31 cellular contexts compared by ENCODE assay signal in genomic region chr11:116813170-116813569, GRCh38. TPM values are rescaled to one million over a fixed set of nuclear protein-coding genes. Genes with fewer than 3 reads are reported as not detected.
"Had no signal": no experiment of that assay in that cellular context is flagged by ENCODE, and none has a peak within 500 bp of the region (broad histone marks: within the 10 kb centered on the region; RNA-seq: fewer than 3 reads in every experiment).

No MANE protein-coding gene starts in this region.

- H3K36me3 ChIP-seq: adrenal gland, breast epithelium, MG63, SJSA1 had no signal

- H3K4me3 ChIP-seq: adrenal gland, breast epithelium, MG63, SJSA1 had no signal

- H3K27ac ChIP-seq: adrenal gland, breast epithelium, RWPE1, SJSA1 had no signal

- H3K9me3 Mint-ChIP-seq: activated naive CD4-positive, alpha-beta T cell treated with anti-CD3 and anti-CD28 coated beads for 36 hours; activated naive CD8-positive, alpha-beta T cell treated with anti-CD3 and anti-CD28 coated beads, Interleukin-2, amount 10 ng/mL, durations not matched to agents 7 days and 5 days; activated T-cell treated with anti-CD3 and anti-CD28 coated beads, Interleukin-2, amount 50 U/mL, for 24 hours; activated T-helper 1 cell treated with anti-CD3 and anti-CD28 coated beads, Interleukin-12 subunit alpha, Interleukin-12 subunit beta, Interleukin-2, Interleukin-4 antibody, amounts not matched to agents 30 ng/mL and 10 ng/mL and 1 ng/mL, durations not matched to agents 14 hours and 24 hours and 36 hours; T-helper 2 cell treated with Interferon-gamma antibody and Interleukin-4, amounts not matched to agents 5 μg/mL and 100 μg/mL, for 36 hours had no signal

- DNase-seq: activated CD4-positive, alpha-beta T cell treated with anti-CD3 and anti-CD28 coated beads for 4 hours; activated CD4-positive, alpha-beta T cell treated with anti-CD3 and anti-CD28 coated beads, Interleukin-2, amount 50 U/mL, for 48 hours; activated gamma-delta T cell; activated naive CD4-positive, alpha-beta T cell treated with anti-CD3 and anti-CD28 coated beads for 36 hours; activated naive CD8-positive, alpha-beta T cell treated with anti-CD3 and anti-CD28 coated beads, Interleukin-2, amount 10 ng/mL, durations not matched to agents 7 days and 5 days; activated T-cell treated with anti-CD3 and anti-CD28 coated beads, Interleukin-2, amount 50 U/mL, for 24 hours; adrenal gland; aorta; central memory CD4-positive, alpha-beta T cell; MG63; NCI-H1105; NCI-H1436; NCI-H1694 treated with DMSO at 0.1 percent for 48 hours; NCI-H2029 treated with DMSO at 0.1 percent for 48 hours; NCI-H345; NCI-H510A; NCI-H526 treated with DMSO at 0.1 percent for 48 hours; NK-92 treated with Interleukin-12 subunit alpha and Interleukin-12 subunit beta, amount 100 ng/mL, for 24 hours; OCI-M1; SHP77; SW 1271 had no signal

- H3K4me1 Mint-ChIP-seq: activated CD8-positive, alpha-beta memory T cell treated with anti-CD3 and anti-CD28 coated beads, Interleukin-2, amount 10 ng/mL, durations not matched to agents 7 days and 5 days; activated naive CD8-positive, alpha-beta T cell treated with anti-CD3 and anti-CD28 coated beads, Interleukin-2, amount 10 ng/mL, durations not matched to agents 7 days and 5 days had no signal

- H3K4me1 ChIP-seq: adrenal gland, breast epithelium, SJSA1 had no signal

- H3K27ac Mint-ChIP-seq: activated CD8-positive, alpha-beta memory T cell treated with anti-CD3 and anti-CD28 coated beads, Interleukin-2, amount 10 ng/mL, durations not matched to agents 7 days and 5 days; activated naive CD4-positive, alpha-beta T cell treated with anti-CD3 and anti-CD28 coated beads for 36 hours; activated naive CD8-positive, alpha-beta T cell treated with anti-CD3 and anti-CD28 coated beads, Interleukin-2, amount 10 ng/mL, durations not matched to agents 7 days and 5 days; activated T-cell treated with anti-CD3 and anti-CD28 coated beads, Interleukin-2, amount 50 U/mL, for 24 hours; activated T-helper 1 cell treated with anti-CD3 and anti-CD28 coated beads, Interleukin-12 subunit alpha, Interleukin-12 subunit beta, Interleukin-2, Interleukin-4 antibody, amounts not matched to agents 30 ng/mL and 10 ng/mL and 1 ng/mL, durations not matched to agents 14 hours and 24 hours and 36 hours; T-helper 2 cell treated with Interferon-gamma antibody and Interleukin-4, amounts not matched to agents 5 μg/mL and 100 μg/mL, for 36 hours had no signal

- H3K4me3 Mint-ChIP-seq: activated CD8-positive, alpha-beta memory T cell treated with anti-CD3 and anti-CD28 coated beads, Interleukin-2, amount 10 ng/mL, durations not matched to agents 7 days and 5 days; activated naive CD4-positive, alpha-beta T cell treated with anti-CD3 and anti-CD28 coated beads for 36 hours; activated naive CD8-positive, alpha-beta T cell treated with anti-CD3 and anti-CD28 coated beads, Interleukin-2, amount 10 ng/mL, durations not matched to agents 7 days and 5 days; activated T-cell treated with anti-CD3 and anti-CD28 coated beads, Interleukin-2, amount 50 U/mL, for 24 hours; activated T-helper 1 cell treated with anti-CD3 and anti-CD28 coated beads, Interleukin-12 subunit alpha, Interleukin-12 subunit beta, Interleukin-2, Interleukin-4 antibody, amounts not matched to agents 30 ng/mL and 10 ng/mL and 1 ng/mL, durations not matched to agents 14 hours and 24 hours and 36 hours; T-helper 2 cell treated with Interferon-gamma antibody and Interleukin-4, amounts not matched to agents 5 μg/mL and 100 μg/mL, for 36 hours had no signal

- H3K27me3 ChIP-seq: adrenal gland, breast epithelium, MG63, SJSA1 had no signal

- H3K9me3 ChIP-seq: adrenal gland, breast epithelium, MG63, SJSA1 had no signal

- ATAC-seq: activated CD4-positive, CD25-positive, alpha-beta regulatory T cell treated with anti-CD3 and anti-CD28 coated beads, Interleukin-2, amount 50 U/mL, for 24 hours; activated CD8-positive, alpha-beta memory T cell treated with anti-CD3 and anti-CD28 coated beads, Interleukin-2, amount 10 ng/mL, durations not matched to agents 7 days and 5 days; Panc1; SK-N-SH treated with all-trans-retinoic acid at 6 μM for 48 hours had no signal

- H3K36me3 Mint-ChIP-seq: activated CD8-positive, alpha-beta memory T cell treated with anti-CD3 and anti-CD28 coated beads, Interleukin-2, amount 10 ng/mL, durations not matched to agents 7 days and 5 days; activated naive CD8-positive, alpha-beta T cell treated with anti-CD3 and anti-CD28 coated beads, Interleukin-2, amount 10 ng/mL, durations not matched to agents 7 days and 5 days had no signal

- H3K27me3 Mint-ChIP-seq: activated CD8-positive, alpha-beta memory T cell treated with anti-CD3 and anti-CD28 coated beads, Interleukin-2, amount 10 ng/mL, durations not matched to agents 7 days and 5 days; activated T-cell treated with anti-CD3 and anti-CD28 coated beads, Interleukin-2, amount 50 U/mL, for 24 hours had no signal

RNA-seq across cellular contexts. Expression of gene APOA4, which starts 9.9 kb away (rescaled TPM):
- total RNA-seq: activated CD8-positive, alpha-beta memory T cell treated with anti-CD3 and anti-CD28 coated beads, Interleukin-2, amount 10 ng/mL, durations not matched to agents 7 days and 5 days; activated naive CD4-positive, alpha-beta T cell treated with anti-CD3 and anti-CD28 coated beads for 36 hours; activated naive CD8-positive, alpha-beta T cell treated with anti-CD3 and anti-CD28 coated beads, Interleukin-2, amount 10 ng/mL, durations not matched to agents 7 days and 5 days; activated T-helper 1 cell treated with anti-CD3 and anti-CD28 coated beads, Interleukin-12 subunit alpha, Interleukin-12 subunit beta, Interleukin-2, Interleukin-4 antibody, amounts not matched to agents 30 ng/mL and 10 ng/mL and 1 ng/mL, durations not matched to agents 14 hours and 24 hours and 36 hours; adrenal gland; aorta; SJSA1; T-helper 1 cell treated with Interleukin-12 subunit alpha and Interleukin-12 subunit beta and Interleukin-4 antibody, amounts not matched to agents 30 ng/mL and 1 ng/mL, for 36 hours had no signal

RNA-seq across cellular contexts. Expression of gene APOC3, which starts 16.5 kb away (rescaled TPM):
- total RNA-seq: activated CD8-positive, alpha-beta memory T cell treated with anti-CD3 and anti-CD28 coated beads, Interleukin-2, amount 10 ng/mL, durations not matched to agents 7 days and 5 days; activated naive CD4-positive, alpha-beta T cell treated with anti-CD3 and anti-CD28 coated beads for 36 hours; activated naive CD8-positive, alpha-beta T cell treated with anti-CD3 and anti-CD28 coated beads, Interleukin-2, amount 10 ng/mL, durations not matched to agents 7 days and 5 days; activated T-helper 1 cell treated with anti-CD3 and anti-CD28 coated beads, Interleukin-12 subunit alpha, Interleukin-12 subunit beta, Interleukin-2, Interleukin-4 antibody, amounts not matched to agents 30 ng/mL and 10 ng/mL and 1 ng/mL, durations not matched to agents 14 hours and 24 hours and 36 hours; aorta; breast epithelium; SJSA1; T-helper 1 cell treated with Interleukin-12 subunit alpha and Interleukin-12 subunit beta and Interleukin-4 antibody, amounts not matched to agents 30 ng/mL and 1 ng/mL, for 36 hours had no signal

RNA-seq across cellular contexts. Expression of gene APOA5, which starts 21.5 kb away (rescaled TPM):
- total RNA-seq: activated CD8-positive, alpha-beta memory T cell treated with anti-CD3 and anti-CD28 coated beads, Interleukin-2, amount 10 ng/mL, durations not matched to agents 7 days and 5 days; activated naive CD4-positive, alpha-beta T cell treated with anti-CD3 and anti-CD28 coated beads for 36 hours; activated naive CD8-positive, alpha-beta T cell treated with anti-CD3 and anti-CD28 coated beads, Interleukin-2, amount 10 ng/mL, durations not matched to agents 7 days and 5 days; activated T-helper 1 cell treated with anti-CD3 and anti-CD28 coated beads, Interleukin-12 subunit alpha, Interleukin-12 subunit beta, Interleukin-2, Interleukin-4 antibody, amounts not matched to agents 30 ng/mL and 10 ng/mL and 1 ng/mL, durations not matched to agents 14 hours and 24 hours and 36 hours; aorta; breast epithelium; SJSA1; T-helper 1 cell treated with Interleukin-12 subunit alpha and Interleukin-12 subunit beta and Interleukin-4 antibody, amounts not matched to agents 30 ng/mL and 1 ng/mL, for 36 hours had no signal
- polyA plus RNA-seq: adrenal gland, aorta had no signal

RNA-seq across cellular contexts. Expression of gene APOA1, which starts 24.3 kb away (rescaled TPM):
- total RNA-seq: activated naive CD4-positive, alpha-beta T cell treated with anti-CD3 and anti-CD28 coated beads for 36 hours; activated T-helper 1 cell treated with anti-CD3 and anti-CD28 coated beads, Interleukin-12 subunit alpha, Interleukin-12 subunit beta, Interleukin-2, Interleukin-4 antibody, amounts not matched to agents 30 ng/mL and 10 ng/mL and 1 ng/mL, durations not matched to agents 14 hours and 24 hours and 36 hours; aorta; SJSA1 had no signal
